In genomic region chr9:38208206-38208901, GRCh38 we compare ENCODE assay signal across 19 cellular contexts.
DNase-seq lines count a peak whose midpoint lies in the region; ATAC-seq, FAIRE-seq and TF ChIP-seq lines count a peak whose summit lies in the region.
"Had no signal": no experiment of that assay in that cellular context is flagged by ENCODE, and none has a peak within 500 bp of the region (broad histone marks: within the 10 kb centered on the region; RNA-seq: fewer than 3 reads in every experiment).

No MANE protein-coding gene starts in this region.

- H3K9me3 ChIP-seq in GM12878 (replicated peaks; ENCODE audit: control insufficient read depth, insufficient read depth, low read length) (no peaks in the 10 kb centered on the region; the same call in 2 of the 3 replicates), keratinocyte (ENCODE audit: control insufficient read depth, low read depth, low read length) (no peaks in the 10 kb centered on the region), kidney (ENCODE audit: control insufficient read depth in 1 of 2, low read length in 2 of 2) (peaks cover 0 to 5% of the 10 kb centered on the region in 2 donors)

- H3K4me3 ChIP-seq in GM12878: no peak overlapping the region
- H3K4me3 ChIP-seq in keratinocyte (ENCODE audit: control insufficient read depth in 2 of 3, extremely low read depth in 1 of 3, insufficient read depth in 2 of 3, low read depth in 1 of 3, low read length in 3 of 3): no peak overlapping the region
- H3K4me3 ChIP-seq in kidney (ENCODE audit: low read length in 2 of 2): no peak overlapping the region
- H3K4me3 ChIP-seq: left lung had no signal

- 15% methylated on average over 4 of the region's 4 CpGs for WGBS in GM12878 (ENCODE audit: insufficient coverage, insufficient replicate concordance, low lambda C conversion rate, missing lambda C conversion rate)

- H3K4me2 ChIP-seq in GM12878 (ENCODE audit: control insufficient read depth, insufficient read depth) (no peak overlapping the region), keratinocyte (ENCODE audit: control insufficient read depth, extremely low read depth, insufficient read depth, low read depth, low read length) (peak overlapping the region; percentile 23)

- SMC1A ChIA-PET in GM12878 (lab: Charles Lee; ENCODE audit: uncharacterized antibody, unreplicated experiment): interaction anchor here (0.7 to 2.6 kb wide), 3 partner anchors 9 to 221 kb away, joined by 3 to 12 read pairs (median 10); no protein-coding TSS in a partner anchor

- TF ChIP-seq CTCF in GM12878 (IDR thresholded peaks at IDR 0.05 in 2 of 3, conservative IDR thresholded peaks at IDR 0.05 in 1 of 3; ENCODE audit: control insufficient read depth in 2 of 3, extremely low read depth in 1 of 3, insufficient read depth in 1 of 3, low read depth in 3 of 3, low read length in 3 of 3) (no peak), keratinocyte (optimal IDR thresholded peaks at IDR 0.05 in 1 of 3, IDR thresholded peaks at IDR 0.05 in 1 of 3, conservative IDR thresholded peaks at IDR 0.05 in 1 of 3; ENCODE audit: extremely low read depth in 1 of 3, insufficient read depth in 2 of 3, low read length in 3 of 3) (no peak), kidney (IDR thresholded peaks at IDR 0.05; ENCODE audit: borderline replicate concordance, extremely low read depth, insufficient read depth) (no peak)

- no peak for TF ChIP-seq RAD21 in GM12878 (IDR thresholded peaks at IDR 0.05; ENCODE audit: insufficient read depth, low read depth, low read length)

- intact Hi-C loops in GM12878 (cut with micrococcal nuclease; ENCODE audit: unreplicated experiment) (no loop called here), kidney (cut with DNase I) (no loop called here)

- dilution Hi-C loops in keratinocyte (cut with MboI; ENCODE audit: extremely low pct_ligation_motif_present, low sequenced_read_pairs): no loop called here

- POLR2A ChIA-PET in GM12878 (lab: Charles Lee): interaction anchor here (0.8 to 1.0 kb wide), 2 partner anchors 17 to 18 kb away, joined by 3 to 4 read pairs; no protein-coding TSS in a partner anchor

- H3K9ac ChIP-seq in GM12878 (ENCODE audit: control insufficient read depth, insufficient read depth, low read length): no peak overlapping the region
- H3K9ac ChIP-seq in keratinocyte (ENCODE audit: control insufficient read depth, extremely low read depth, insufficient read depth, low read length): no peak overlapping the region
- no peak overlapping the region for H3K9ac ChIP-seq in kidney (ENCODE audit: low read length in 2 of 2)

- RAD21 ChIA-PET in GM12878 (lab: Charles Lee; ENCODE audit: unreplicated experiment): no interaction called here

- peak; percentile 8 for DNase-seq in A172 (ENCODE audit: low spot score)
- peak; percentile 54 for DNase-seq in HPDE6-E6E7 (ENCODE audit: extremely low spot score)
- no peak for DNase-seq in GM12878 (ENCODE audit: low read depth, low spot score)
- no peak for DNase-seq in keratinocyte (ENCODE audit: low read depth, low spot score)
- DNase-seq in activated CD4-positive, alpha-beta T cell treated with anti-CD3 and anti-CD28 coated beads, Interleukin-2, amount 50 U/mL, for 4 hours: no peak
- DNase-seq in SIG-M5 treated with dmso at 0.1 percent for 504 hours (lab: John Stamatoyannopoulos, UW; ENCODE audit: unreplicated experiment): no peak
- DNase-seq in kidney: no peak
- DNase-seq in AG08395 (ENCODE audit: low spot score): no peak
- DNase-seq: ACHN, endodermal cell, foreskin fibroblast, Karpas-422, left lung, NCI-H1417, NCI-H82, PC-3, T-helper 9 cell had no signal

- no peaks in the 10 kb centered on the region for H3K27me3 ChIP-seq in GM12878 (replicated peaks in 1 of 2; ENCODE audit: control insufficient read depth in 2 of 2, insufficient read depth in 2 of 2, low read length in 1 of 2)
- no peaks in the 10 kb centered on the region for H3K27me3 ChIP-seq in keratinocyte (ENCODE audit: control insufficient read depth, extremely low read depth, insufficient read depth, low read length)
- H3K27me3 ChIP-seq: left lung had no signal

- no TSS peak for BruUV-seq in GM12878 (replicated peaks; lab: Mats Ljungman, UMichigan)

- TF ChIP-seq EP300 in GM12878 (IDR thresholded peaks at IDR 0.05; ENCODE audit: borderline replicate concordance in 1 of 2, control insufficient read depth in 1 of 2, low read depth in 2 of 2, low read length in 2 of 2): no peak

- FAIRE-seq in GM12878 (lab: Jason Lieb, UNC) (no peak), keratinocyte (lab: Jason Lieb, UNC) (peak; percentile 80), kidney (lab: Jason Lieb, UNC) (no peak)
- FAIRE-seq: colon had no signal

- H3K27ac ChIP-seq in GM12878 (ENCODE audit: control insufficient read depth, insufficient read depth) (no peak overlapping the region), keratinocyte (ENCODE audit: control insufficient read depth, insufficient read depth, low read length) (peak overlapping the region; percentile 32), kidney (ENCODE audit: low read depth in 2 of 2, low read length in 2 of 2) (peak overlapping the region in 1 of 2 donors; percentile 3)
- H3K27ac ChIP-seq: left lung had no signal

- CTCF ChIA-PET in GM12878 (lab: Yijun Ruan, JAX): interaction anchor here (0.6 to 1.5 kb wide), 2 partner anchors 11 to 724 kb away, joined by 3 read pairs; no protein-coding TSS in a partner anchor

- H4K20me1 ChIP-seq in GM12878 (ENCODE audit: control insufficient read depth, insufficient read depth) (no peaks in the 10 kb centered on the region), keratinocyte (ENCODE audit: control insufficient read depth, extremely low read depth, insufficient read depth, low read length) (no peaks in the 10 kb centered on the region)

- no peak; the same call in 2 of the 3 replicates for ATAC-seq in GM12878
- ATAC-seq: activated CD4-positive, CD25-positive, alpha-beta regulatory T cell treated with anti-CD3 and anti-CD28 coated beads, Interleukin-2, amount 50 U/mL, for 24 hours; left lung; PC-3 had no signal

- H3K4me1 ChIP-seq in GM12878 (ENCODE audit: control insufficient read depth, insufficient read depth, low read length) (no peaks in the 10 kb centered on the region), keratinocyte (ENCODE audit: control insufficient read depth, extremely low read depth, insufficient read depth, low read length) (peaks cover 16% of the 10 kb centered on the region), kidney (ENCODE audit: control insufficient read depth in 1 of 2, insufficient read depth in 1 of 2, low read depth in 1 of 2, low read length in 2 of 2) (no peaks in the 10 kb centered on the region)
- H3K4me1 ChIP-seq: left lung had no signal

- H3K9me1 ChIP-seq in keratinocyte (ENCODE audit: control insufficient read depth, extremely low read depth, insufficient read depth, low read length): no peaks in the 10 kb centered on the region

- no peak for TF ChIP-seq POLR2A in GM12878 (IDR thresholded peaks at IDR 0.05; ENCODE audit: low read depth, low read length)

- no peaks in the 10 kb centered on the region for H3K36me3 ChIP-seq in GM12878 (ENCODE audit: control insufficient read depth in 2 of 2, insufficient read depth in 2 of 2, low read length in 1 of 2)
- no peaks in the 10 kb centered on the region for H3K36me3 ChIP-seq in keratinocyte (ENCODE audit: control insufficient read depth in 2 of 2, extremely low read depth in 1 of 2, insufficient read depth in 2 of 2, low read length in 2 of 2)
- H3K36me3 ChIP-seq in kidney (ENCODE audit: control insufficient read depth in 1 of 2, insufficient read depth in 2 of 2, low read length in 2 of 2): no peaks in the 10 kb centered on the region
- H3K36me3 ChIP-seq: left lung had no signal

- H2AFZ ChIP-seq in GM12878 (ENCODE audit: control insufficient read depth, low read depth, low read length) (no peak overlapping the region), keratinocyte (ENCODE audit: control insufficient read depth, low read length) (peak overlapping the region; percentile 45)

- in situ Hi-C loops in GM12878 (cut with MboI): no loop called here

- H3K79me2 ChIP-seq in GM12878 (ENCODE audit: control insufficient read depth, insufficient read depth, low read length): no peaks in the 10 kb centered on the region
- H3K79me2 ChIP-seq in keratinocyte (ENCODE audit: control insufficient read depth, insufficient read depth, low read length): no peaks in the 10 kb centered on the region

TF ChIP-seq in GM12878, 131 proteins besides CTCF, POLR2A, EP300 and RAD21:
- TF ChIP-seq NFIC (IDR thresholded peaks at IDR 0.05; ENCODE audit: low read depth, low read length): no peak
- peak; percentile 52; the same call in 1 of the 2 replicates for TF ChIP-seq RAD51 (IDR thresholded peaks at IDR 0.05)

Comparison
In these comparisons a context has a peak if more than half of its experiments do, and no peak if none do; other contexts are left out.
1. DNase-seq: peak in A172 (single experiment) and HPDE6-E6E7 (single experiment); none in GM12878 (single experiment), keratinocyte (single experiment), activated CD4-positive, alpha-beta T cell treated with anti-CD3 and anti-CD28 coated beads, Interleukin-2, amount 50 U/mL, for 4 hours (0 of 2), SIG-M5 treated with dmso at 0.1 percent for 504 hours (single experiment), kidney (single experiment) and AG08395 (single experiment).